ENCODE assay signal across 30 cellular contexts in genomic region chr7:209846-210245, GRCh38. TPM values are rescaled to one million over a fixed set of nuclear protein-coding genes. Genes with fewer than 3 reads are reported as not detected.
A peak's percentile ranks its signal among the peaks of the same experiment; 100 is the strongest.
DNase-seq lines count a peak whose midpoint lies in the region; ATAC-seq, FAIRE-seq and TF ChIP-seq lines count a peak whose summit lies in the region.
"Had no signal": no experiment of that assay in that cellular context is flagged by ENCODE, and none has a peak within 500 bp of the region (broad histone marks: within the 10 kb centered on the region; RNA-seq: fewer than 3 reads in every experiment).

No MANE protein-coding gene starts in this region.

- H3K9me1 ChIP-seq in K562 (ENCODE audit: control insufficient read depth, insufficient read depth, low read length), result no peaks in the 10 kb centered on the region

- H3K23ac ChIP-seq in mesenchymal stem cell (ENCODE audit: low read length in 2 of 2), result no peak overlapping the region

- H3K27ac ChIP-seq in heart right ventricle (no peak overlapping the region), left ventricle myocardium inferior (replicated peaks) (no peak overlapping the region), K562 (ENCODE audit: extremely low read depth, low read depth, low read length) (no peak overlapping the region), mesenchymal stem cell (ENCODE audit: low read length, poor library complexity, severe bottlenecking) (no peak overlapping the region)
- H3K27ac ChIP-seq: A549, body of pancreas, HL-60, skin epidermis had no signal

- POLR2A ChIA-PET in K562 (lab: Yijun Ruan, JAX), result no interaction called here

- peaks cover 28% of the 10 kb centered on the region for H3K79me1 ChIP-seq in mesenchymal stem cell (replicated peaks; ENCODE audit: low read length, poor library complexity, severe bottlenecking)

- H3K36me3 ChIP-seq in heart right ventricle (peaks cover 0 to 66% (median 5%) of the 10 kb centered on the region in 9 donors), left ventricle myocardium inferior (peaks cover 45% of the 10 kb centered on the region), K562 (ENCODE audit: control insufficient read depth, insufficient read depth, low read length) (no peaks in the 10 kb centered on the region), mesenchymal stem cell (ENCODE audit: control insufficient read depth in 1 of 2, insufficient read depth in 2 of 2, low read depth in 1 of 2, low read length in 2 of 2) (peaks cover 50 to 84% of the 10 kb centered on the region in 2 experiments)
- H3K36me3 ChIP-seq: HAP-1 had no signal

- no peak for FAIRE-seq in K562 (lab: Jason Lieb, UNC)
- FAIRE-seq: A549, endothelial cell of umbilical vein had no signal

- peaks cover 0 to 13% (median 4%) of the 10 kb centered on the region in 9 donors for H3K4me1 ChIP-seq in heart right ventricle
- H3K4me1 ChIP-seq in left ventricle myocardium inferior, result peaks cover 15% of the 10 kb centered on the region
- H3K4me1 ChIP-seq in K562 (replicated peaks in 1 of 2; ENCODE audit: control insufficient read depth in 2 of 2, insufficient read depth in 2 of 2, low read length in 2 of 2), result peaks cover 0 to 16% of the 10 kb centered on the region in 2 experiments; a peak in 2 of 5 replicates
- peaks cover 39% of the 10 kb centered on the region for H3K4me1 ChIP-seq in mesenchymal stem cell (ENCODE audit: control insufficient read depth, insufficient read depth, low read depth, low read length)
- H3K4me1 ChIP-seq: body of pancreas, HAP-1 had no signal

- H3K9me3 ChIP-seq in heart right ventricle (no peaks in the 10 kb centered on the region), left ventricle myocardium inferior (replicated peaks) (no peaks in the 10 kb centered on the region), K562 (replicated peaks; ENCODE audit: control insufficient read depth, insufficient read depth, low read depth, low read length) (no peaks in the 10 kb centered on the region), mesenchymal stem cell (ENCODE audit: control insufficient read depth, low read length) (no peaks in the 10 kb centered on the region)
- H3K9me3 ChIP-seq: body of pancreas, gastroesophageal sphincter, HAP-1 had no signal

- no peak overlapping the region for H2BK12ac ChIP-seq in mesenchymal stem cell (ENCODE audit: low read length in 2 of 2)

- no peak overlapping the region for H3K18ac ChIP-seq in mesenchymal stem cell (ENCODE audit: low read depth in 1 of 2, low read length in 2 of 2)

- H4K91ac ChIP-seq in mesenchymal stem cell (ENCODE audit: low read length), result no peak overlapping the region

- H3K9ac ChIP-seq in K562 (ENCODE audit: insufficient read depth in 1 of 2, low read depth in 2 of 2, low read length in 2 of 2) (peak overlapping the region in 1 of 2 experiments; percentile 26; a peak in 1 of 4 replicates), mesenchymal stem cell (ENCODE audit: low read length) (no peak overlapping the region)

- TF ChIP-seq EP300 in K562 (IDR thresholded peaks at IDR 0.05; ENCODE audit: low read length), result no peak

- TF ChIP-seq RAD21 in K562 (CRISPR knock-in tag; conservative IDR thresholded peaks at IDR 0.05 in 1 of 2, IDR thresholded peaks at IDR 0.05 in 1 of 2), result no peak

- H3K4ac ChIP-seq in mesenchymal stem cell (ENCODE audit: low read depth in 1 of 2, low read length in 2 of 2), result peak overlapping the region in 1 of 2 experiments; percentile 26

- no peak for TF ChIP-seq POLR2A in K562 (conservative IDR thresholded peaks at IDR 0.05)

- H3K14ac ChIP-seq in mesenchymal stem cell (ENCODE audit: low read length in 2 of 2), result no peak overlapping the region

- in situ Hi-C loops in K562 (cut with MboI), result no loop called here

- no peak overlapping the region for H2BK15ac ChIP-seq in mesenchymal stem cell (ENCODE audit: low read depth, poor library complexity, severe bottlenecking)

- ATAC-seq in heart right ventricle (peak in 5 of 8 donors; percentile 5 to 20 (median 19)), K562 (no peak)
- ATAC-seq: A549; activated CD8-positive, alpha-beta T cell treated with anti-CD3 and anti-CD28 coated beads, Interleukin-2, amount 10 ng/mL, durations not matched to agents 7 days and 5 days; body of pancreas; gastroesophageal sphincter; left lobe of liver; natural killer cell; stimulated activated memory B cell treated with anti-CD40 and anti-IgM and Interleukin-4, amounts not matched to agents 10 μg/mL and 1 μg/mL and 100 μg/mL, for 72 hours had no signal

- H3K27me3 ChIP-seq in heart right ventricle (no peaks in the 10 kb centered on the region), left ventricle myocardium inferior (ENCODE audit: low read depth) (no peaks in the 10 kb centered on the region), K562 (ENCODE audit: control insufficient read depth in 2 of 2, insufficient read depth in 2 of 2, low read length in 2 of 2) (peaks cover 38 to 74% of the 10 kb centered on the region in 2 experiments; a peak in 4 of 5 replicates), mesenchymal stem cell (ENCODE audit: control insufficient read depth in 1 of 2, insufficient read depth in 1 of 2, low read length in 2 of 2) (no peaks in the 10 kb centered on the region)
- H3K27me3 ChIP-seq: body of pancreas, dorsolateral prefrontal cortex, gastroesophageal sphincter had no signal

- H3K4me3 ChIP-seq in heart right ventricle (no peak overlapping the region), left ventricle myocardium inferior (no peak overlapping the region), K562 (no peak overlapping the region), mesenchymal stem cell (ENCODE audit: insufficient read depth in 1 of 2, low read depth in 1 of 2, low read length in 2 of 2) (no peak overlapping the region)
- H3K4me3 ChIP-seq: A549, body of pancreas, dorsolateral prefrontal cortex, gastroesophageal sphincter, HAP-1, skin epidermis had no signal

- peak overlapping the region; percentile 33 for H4K8ac ChIP-seq in mesenchymal stem cell (ENCODE audit: low read length)

- TF ChIP-seq CTCF in heart right ventricle (IDR thresholded peaks at IDR 0.05) (no peak), left ventricle myocardium inferior (IDR thresholded peaks at IDR 0.05; ENCODE audit: borderline replicate concordance) (no peak), K562 (IDR thresholded peaks at IDR 0.05 in 2 of 3, conservative IDR thresholded peaks at IDR 0.05 in 1 of 3; ENCODE audit: insufficient read depth in 2 of 3, low read depth in 1 of 3, low read length in 3 of 3) (no peak), GM10266 (IDR thresholded peaks at IDR 0.05; ENCODE audit: control insufficient read depth, insufficient read depth, low read depth, missing control alignments) (no peak)

- CTCF ChIA-PET in K562 (lab: Yijun Ruan, JAX; ENCODE audit: low intra/inter-chr PET ratio), result no interaction called here

- H2BK120ac ChIP-seq in mesenchymal stem cell (ENCODE audit: low read depth, low read length), result no peak overlapping the region

- no peak overlapping the region for H2BK5ac ChIP-seq in mesenchymal stem cell (ENCODE audit: low read depth, low read length, poor library complexity, severe bottlenecking)

- H3K4me2 ChIP-seq in K562 (ENCODE audit: insufficient read depth, low read length) (no peak overlapping the region), mesenchymal stem cell (ENCODE audit: low read length, poor library complexity, severe bottlenecking) (peak overlapping the region; percentile 51)
- H3K4me2 ChIP-seq: A549 had no signal

- DNase-seq in heart right ventricle (no peak), left ventricle myocardium inferior (no peak), K562 (ENCODE audit: extremely low read depth in 1 of 4, low spot score in 3 of 4) (no peak), mesenchymal stem cell (peak; percentile 61), germinal center (ENCODE audit: low spot score) (no peak), GM10266 (ENCODE audit: extremely low spot score) (no peak)
- DNase-seq in activated CD4-positive, alpha-beta T cell treated with anti-CD3 and anti-CD28 coated beads for 48 hours, result no peak
- no peak for DNase-seq in activated CD4-positive, alpha-beta T cell treated with anti-CD3 and anti-CD28 coated beads for 4 hours
- DNase-seq: activated CD8-positive, alpha-beta T cell treated with anti-CD3 and anti-CD28 coated beads, Interleukin-2, amount 10 ng/mL, durations not matched to agents 7 days and 5 days; activated naive CD4-positive, alpha-beta T cell treated with anti-CD3 and anti-CD28 coated beads for 36 hours; AML-193; body of pancreas; DMS53; dorsolateral prefrontal cortex; immature natural killer cell; KG1; midbrain; natural killer cell; NCI-H1417 treated with DMSO at 0.1 percent for 48 hours; NCI-H2081 treated with DMSO at 0.1 percent for 48 hours; NCI-H2227 treated with DMSO at 0.1 percent for 48 hours; NCI-H526 had no signal

- no peak overlapping the region for H2AFZ ChIP-seq in K562 (ENCODE audit: low read depth, low read length)
- H2AFZ ChIP-seq in mesenchymal stem cell (ENCODE audit: low read depth, low read length), result no peak overlapping the region

- BruUV-seq in K562 (replicated peaks; lab: Mats Ljungman, UMichigan), result no TSS peak

- peak overlapping the region; percentile 75 for H2AK5ac ChIP-seq in mesenchymal stem cell (ENCODE audit: low read length, severe bottlenecking)

- H4K20me1 ChIP-seq in K562 (replicated peaks; ENCODE audit: control insufficient read depth, insufficient read depth, low read length), result peaks cover 16% of the 10 kb centered on the region; the same call in 1 of the 2 replicates

- intact Hi-C loops in heart right ventricle (cut with DNase I), result no loop called here
- intact Hi-C loops in left ventricle myocardium inferior (cut with micrococcal nuclease), result no loop called here
- intact Hi-C loops in K562 (cut with micrococcal nuclease), result no loop called here

- 79 to 80% methylated on average over 22 of the region's 22 CpGs for WGBS in heart right ventricle, 2 donors
- WGBS in K562 (ENCODE audit: insufficient coverage, low coverage, missing lambda C conversion rate), result 0% methylated on average over 18 of the region's 22 CpGs
- 71% methylated on average over 22 of the region's 22 CpGs for WGBS in mesenchymal stem cell

- H3K79me2 ChIP-seq in K562 (ENCODE audit: control insufficient read depth, insufficient read depth, low read length), result no peaks in the 10 kb centered on the region

RNA-seq across cellular contexts. Expression of gene FAM20C, which starts 17.5 kb away (rescaled TPM):
- total RNA-seq in heart right ventricle, result 10 to 100 TPM; 12.4 to 59.8 (median 19.2) TPM
- 10 to 100 TPM; 12.7 to 24.0 TPM for polyA plus RNA-seq in heart right ventricle
- total RNA-seq in left ventricle myocardium inferior, result 22.2 TPM
- not detected in 2 replicates for total RNA-seq in K562 (2011; cell fraction: chromatin; rRNA removed; ENCODE audit: low replicate concordance)
- not detected in 2 replicates for total RNA-seq in K562 (2011; cell fraction: nucleolus; rRNA removed)
- not detected in 2 replicates for total RNA-seq in K562 (2011; cell fraction: nucleoplasm; rRNA removed)
- not detected in 2 replicates for total RNA-seq in K562 (2014; rRNA removed)
- total RNA-seq in K562 (2014; rRNA removed; fragmentation: Illumina TruSeq; extraction: Trizol), result not detected in 2 replicates
- not detected in 2 replicates for total RNA-seq in K562 (2015; rRNA removed; fragmentation: Illumina TruSeq; extraction: Trizol)
- total RNA-seq in K562 (2021), result 0.09 and 0.20 TPM in 2 replicates
- not detected in 2 replicates for polyA plus RNA-seq in K562 (2011; rRNA removed)
- polyA plus RNA-seq in K562 (2011; cell fraction: cytosol; rRNA removed), result not detected in 2 replicates
- polyA plus RNA-seq in K562 (2011; cell fraction: nucleus; rRNA removed), result not detected in 2 replicates
- not detected in 2 replicates for polyA plus RNA-seq in K562 (2012)
- not detected in 2 replicates for polyA plus RNA-seq in K562 (2014; fragmentation: Illumina TruSeq; extraction: Trizol)
- not detected for polyA plus RNA-seq in K562 (2014; fragmentation: Nextera tagmentation; extraction: Ambion mirVana)
- not detected in 2 replicates for polyA plus RNA-seq in K562 (2014; rRNA removed)
- not detected in 2 replicates for polyA minus RNA-seq in K562 (2011; rRNA and poly(A)+ RNA removed)
- 0.64 TPM in 1 of 2 replicates, not detected in the other for polyA minus RNA-seq in K562 (2011; cell fraction: cytosol; rRNA and poly(A)+ RNA removed)
- not detected in 2 replicates for polyA minus RNA-seq in K562 (2011; cell fraction: nucleus; rRNA and poly(A)+ RNA removed)
- polyA plus RNA-seq in mesenchymal stem cell (2013, experiment 1 of 2), result 56.3 TPM
- 57.5 TPM for polyA plus RNA-seq in mesenchymal stem cell (2013, experiment 2 of 2)
- polyA plus RNA-seq: immature natural killer cell had no signal

Comparison
In these comparisons a context has a peak if more than half of its experiments do, and no peak if none do; other contexts are left out.
1. RNA of gene FAM20C, which starts 17.5 kb away (total RNA-seq): 22.2 TPM in left ventricle myocardium inferior (single experiment) and 12.4 to 59.8 TPM in heart right ventricle; 0.09 to 0.20 TPM in K562; every median in the first group is over 4 times any median in the second.